ENCODE assay signal across 1 cellular context in the genomic region with DNA sequence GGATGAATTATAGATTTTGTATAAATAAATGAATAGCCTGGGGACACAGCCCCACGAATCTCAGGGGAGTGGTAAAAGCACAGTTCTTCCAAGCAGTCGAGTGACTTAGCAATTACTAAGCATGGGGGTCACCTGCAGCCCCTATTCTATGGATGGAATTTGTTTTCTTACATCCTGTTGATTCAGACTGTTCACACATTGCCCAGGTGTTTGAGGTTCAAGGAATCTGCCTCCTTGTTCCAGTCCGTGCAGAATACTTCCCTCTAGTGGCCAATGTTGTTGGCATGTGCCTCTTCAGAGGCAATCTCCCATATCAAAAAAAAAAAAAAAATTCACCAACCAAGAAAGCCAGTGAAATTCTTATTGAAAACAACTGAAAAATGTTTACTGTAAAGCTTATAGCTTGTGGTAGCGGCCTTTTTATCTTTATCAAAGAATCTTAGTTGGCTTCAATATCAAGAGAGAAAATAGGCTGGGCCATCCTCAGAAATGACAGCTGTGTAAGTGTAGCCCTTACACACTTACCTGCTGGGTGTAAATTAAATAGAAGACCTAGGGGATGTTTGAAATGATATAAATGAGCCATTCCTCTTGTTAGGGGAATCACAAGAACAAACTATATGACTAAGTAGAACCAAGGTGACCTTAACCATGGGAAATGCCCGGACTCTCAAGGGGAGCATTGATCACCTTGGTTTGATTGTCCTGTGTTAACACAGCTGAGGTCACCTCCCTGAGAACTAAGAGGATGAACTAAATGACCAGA.
TF ChIP-seq lines count a peak whose summit lies in the region.

No MANE protein-coding gene starts in this region.

TF ChIP-seq in GM23338, 12 proteins besides CTCF, POLR2A, EP300 and RAD21 (continued from another document):
- no peak for TF ChIP-seq REST (IDR thresholded peaks at IDR 0.05; ENCODE audit: unreplicated experiment)
- no peak for TF ChIP-seq ZNF331 (CRISPR knock-in tag; IDR thresholded peaks at IDR 0.05; ENCODE audit: low read depth)
- no peak for TF ChIP-seq JUNB (IDR thresholded peaks at IDR 0.05; ENCODE audit: unreplicated experiment)
- TF ChIP-seq EZH2phosphoT487 (IDR thresholded peaks at IDR 0.05; ENCODE audit: unreplicated experiment): no peak
- TF ChIP-seq, protein P1, sequence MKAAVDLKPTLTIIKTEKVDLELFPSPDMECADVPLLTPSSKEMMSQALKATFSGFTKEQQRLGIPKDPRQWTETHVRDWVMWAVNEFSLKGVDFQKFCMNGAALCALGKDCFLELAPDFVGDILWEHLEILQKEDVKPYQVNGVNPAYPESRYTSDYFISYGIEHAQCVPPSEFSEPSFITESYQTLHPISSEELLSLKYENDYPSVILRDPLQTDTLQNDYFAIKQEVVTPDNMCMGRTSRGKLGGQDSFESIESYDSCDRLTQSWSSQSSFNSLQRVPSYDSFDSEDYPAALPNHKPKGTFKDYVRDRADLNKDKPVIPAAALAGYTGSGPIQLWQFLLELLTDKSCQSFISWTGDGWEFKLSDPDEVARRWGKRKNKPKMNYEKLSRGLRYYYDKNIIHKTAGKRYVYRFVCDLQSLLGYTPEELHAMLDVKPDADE (IDR thresholded peaks at IDR 0.05): no peak
- no peak for TF ChIP-seq STAT1 (IDR thresholded peaks at IDR 0.05; ENCODE audit: unreplicated experiment)
